14 cellular contexts compared by ENCODE assay signal in the genomic region with DNA sequence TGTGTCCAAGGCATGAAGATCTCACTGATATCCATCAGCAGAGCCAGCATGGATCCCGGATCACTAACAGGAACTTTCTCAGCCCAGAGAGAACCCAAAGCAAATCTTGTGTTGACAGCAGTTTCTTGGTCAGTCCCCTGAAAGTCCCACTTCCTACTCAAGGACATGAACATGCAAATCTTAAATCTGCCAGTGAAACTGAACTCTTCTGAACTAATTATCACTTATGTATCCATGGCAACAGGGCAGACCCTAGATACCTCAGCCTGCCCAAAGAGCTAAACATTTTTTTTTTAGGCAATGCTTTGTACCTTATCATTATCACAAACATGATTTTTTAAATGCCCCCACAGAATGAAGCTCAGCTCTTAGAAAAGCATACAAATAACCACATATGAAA.
DNase-seq lines count a peak whose midpoint lies in the region; ATAC-seq and TF ChIP-seq lines count a peak whose summit lies in the region.
"Had no signal": no experiment of that assay in that cellular context is flagged by ENCODE, and none has a peak within 500 bp of the region (broad histone marks: within the 10 kb centered on the region; RNA-seq: fewer than 3 reads in every experiment).

No MANE protein-coding gene starts in this region.

- no peaks in the 10 kb centered on the region for H3K4me1 ChIP-seq in thyroid gland
- H3K4me1 ChIP-seq in mucosa of descending colon (ENCODE audit: low read depth): no peaks in the 10 kb centered on the region
- H3K4me1 ChIP-seq: testis had no signal

- H3K9me3 Mint-ChIP-seq in mesothelial cell of epicardium: peaks cover 7% of the 10 kb centered on the region

- no peak for TF ChIP-seq CTCF in mesothelial cell of epicardium (IDR thresholded peaks at IDR 0.05; ENCODE audit: unreplicated experiment)
- no peak for TF ChIP-seq CTCF in thyroid gland (IDR thresholded peaks at IDR 0.05)
- no peak for TF ChIP-seq CTCF in mucosa of descending colon (IDR thresholded peaks at IDR 0.05)

- H3K36me3 Mint-ChIP-seq in mesothelial cell of epicardium: no peaks in the 10 kb centered on the region

- H3K9me3 ChIP-seq in thyroid gland (no peaks in the 10 kb centered on the region), mucosa of descending colon (no peaks in the 10 kb centered on the region)
- H3K9me3 ChIP-seq: testis had no signal

- H3K4me3 ChIP-seq in thyroid gland (replicated peaks in 1 of 3): no peak overlapping the region
- H3K4me3 ChIP-seq in mucosa of descending colon: no peak overlapping the region
- H3K4me3 ChIP-seq: testis had no signal

- no peak overlapping the region for H3K27ac Mint-ChIP-seq in mesothelial cell of epicardium

- intact Hi-C loops in thyroid gland (cut with DNase I): no loop called here
- intact Hi-C loops in mucosa of descending colon (cut with DNase I, micrococcal nuclease): no loop called here

- no peaks in the 10 kb centered on the region for H3K36me3 ChIP-seq in thyroid gland
- no peaks in the 10 kb centered on the region for H3K36me3 ChIP-seq in mucosa of descending colon (ENCODE audit: low read depth)
- H3K36me3 ChIP-seq: brain microvascular endothelial cell had no signal

- H3K4me3 Mint-ChIP-seq in mesothelial cell of epicardium: no peak overlapping the region

- peaks cover 5% of the 10 kb centered on the region for H3K27me3 Mint-ChIP-seq in mesothelial cell of epicardium (ENCODE audit: low read depth)

- no peak for TF ChIP-seq POLR2A in thyroid gland (IDR thresholded peaks at IDR 0.05)

- H3K4me1 Mint-ChIP-seq in mesothelial cell of epicardium: no peaks in the 10 kb centered on the region

- WGBS in thyroid gland, 2 donors: 78 to 86% methylated on average over 1 of the region's 1 CpG

- no peaks in the 10 kb centered on the region for H3K27me3 ChIP-seq in thyroid gland
- H3K27me3 ChIP-seq: brain microvascular endothelial cell, testis had no signal

- ATAC-seq in GM18520 (IDR thresholded peaks at IDR 0.05; ENCODE audit: unreplicated experiment): peak; percentile 100
- ATAC-seq in GM21360 (IDR thresholded peaks at IDR 0.05; ENCODE audit: unreplicated experiment): peak; percentile 80
- peak; percentile 99 for ATAC-seq in HG02938 (IDR thresholded peaks at IDR 0.05; ENCODE audit: unreplicated experiment)
- ATAC-seq in HG03521 (IDR thresholded peaks at IDR 0.05; ENCODE audit: unreplicated experiment): peak; percentile 97
- ATAC-seq in mucosa of descending colon: no peak

- DNase-seq in mesothelial cell of epicardium (ENCODE audit: low spot score in 2 of 2, unreplicated experiment in 2 of 2) (no peak), NCI-H2171 treated with DMSO at 0.1 percent for 48 hours (lab: John Stamatoyannopoulos, UW) (no peak), thyroid gland (no peak), mucosa of descending colon (no peak)
- DNase-seq: activated T-cell treated with anti-CD3 and anti-CD28 coated beads, Interleukin-2, amount 50 U/mL, for 1 hour; brain microvascular endothelial cell; GF-D8; NCI-H446; retina; testis had no signal

- no peak overlapping the region for H3K27ac ChIP-seq in thyroid gland
- H3K27ac ChIP-seq: brain microvascular endothelial cell, testis had no signal
